In genomic region chr1:46506470-46507219, GRCh38 we compare ENCODE assay signal across 29 cellular contexts. TPM values are rescaled to one million over a fixed set of nuclear protein-coding genes. Genes with fewer than 3 reads are reported as not detected.
"Had no signal": no experiment of that assay in that cellular context is flagged by ENCODE, and none has a peak within 500 bp of the region (broad histone marks: within the 10 kb centered on the region; RNA-seq: fewer than 3 reads in every experiment).

No MANE protein-coding gene starts in this region.

- H3K36me3 ChIP-seq: cardiac muscle cell, left ventricle myocardium inferior, prostate gland, right atrium auricular region, tibial artery had no signal

- H3K27ac ChIP-seq: cardiac muscle cell, left ventricle myocardium inferior, prostate gland, right atrium auricular region, tibial artery had no signal

- H3K9me3 Mint-ChIP-seq: activated CD4-positive, alpha-beta memory T cell treated with anti-CD3 and anti-CD28 coated beads for 36 hours; activated naive CD4-positive, alpha-beta T cell treated with anti-CD3 and anti-CD28 coated beads, Interleukin-2, amount 50 U/mL, for 24 hours; activated T-cell treated with anti-CD3 and anti-CD28 coated beads, Interleukin-2, amount 50 U/mL, for 4 hours; effector memory CD8-positive, alpha-beta T cell; WTC11 had no signal

- ATAC-seq: activated T-cell treated with anti-CD3 and anti-CD28 coated beads, Interleukin-2, amount 50 U/mL, for 4 hours; effector memory CD8-positive, alpha-beta T cell; stimulated activated naive CD8-positive, alpha-beta T cell treated with anti-CD3 and anti-CD28 coated beads, Interleukin-15, Interleukin-2, amounts not matched to agents 100 U/mL and 50 U/mL, for 24 hours; WTC11 had no signal

- DNase-seq: activated CD4-positive, alpha-beta memory T cell treated with anti-CD3 and anti-CD28 coated beads for 36 hours; activated CD4-positive, alpha-beta T cell treated with anti-CD3 and anti-CD28 coated beads for 4 hours; activated effector memory CD4-positive, alpha-beta T cell treated with anti-CD3 and anti-CD28 coated beads, Interleukin-2, amount 50 U/mL, for 16 hours; activated T-cell treated with anti-CD3 and anti-CD28 coated beads, Interleukin-2, amount 50 U/mL, for 4 hours; effector memory CD8-positive, alpha-beta T cell; kidney glomerular epithelial cell; left ventricle myocardium inferior; stimulated activated CD4-positive, alpha-beta T cell treated with anti-CD3 and anti-CD28 coated beads, Interleukin-2, amount 100 ng/mL, for 24 hours; stimulated activated naive CD8-positive, alpha-beta T cell treated with anti-CD3 and anti-CD28 coated beads, Interleukin-15, Interleukin-2, amounts not matched to agents 100 U/mL and 50 U/mL, for 24 hours; substantia nigra; SW 1271; tibial artery had no signal

- FAIRE-seq: astrocyte, frontal cortex, TTC549 had no signal

- H3K4me3 ChIP-seq: cardiac muscle cell, left ventricle myocardium inferior, prostate gland, right atrium auricular region, tibial artery had no signal

- H3K27me3 ChIP-seq: right atrium auricular region had no signal

- H3K4me1 ChIP-seq: left ventricle myocardium inferior, prostate gland, right atrium auricular region, tibial artery had no signal

- H3K27ac Mint-ChIP-seq: activated CD4-positive, alpha-beta memory T cell treated with anti-CD3 and anti-CD28 coated beads for 36 hours; activated naive CD4-positive, alpha-beta T cell treated with anti-CD3 and anti-CD28 coated beads, Interleukin-2, amount 50 U/mL, for 24 hours; effector memory CD8-positive, alpha-beta T cell; WTC11 had no signal

- H3K4me1 Mint-ChIP-seq: activated naive CD4-positive, alpha-beta T cell treated with anti-CD3 and anti-CD28 coated beads, Interleukin-2, amount 50 U/mL, for 24 hours had no signal

- H3K36me3 Mint-ChIP-seq: activated CD4-positive, alpha-beta memory T cell treated with anti-CD3 and anti-CD28 coated beads for 36 hours; activated naive CD4-positive, alpha-beta T cell treated with anti-CD3 and anti-CD28 coated beads, Interleukin-2, amount 50 U/mL, for 24 hours; WTC11 had no signal

- H3K9me3 ChIP-seq: left ventricle myocardium inferior, prostate gland, right atrium auricular region, tibial artery had no signal

- H3K4me3 Mint-ChIP-seq: activated CD4-positive, alpha-beta memory T cell treated with anti-CD3 and anti-CD28 coated beads for 36 hours; activated naive CD4-positive, alpha-beta T cell treated with anti-CD3 and anti-CD28 coated beads, Interleukin-2, amount 50 U/mL, for 24 hours; activated T-cell treated with anti-CD3 and anti-CD28 coated beads, Interleukin-2, amount 50 U/mL, for 4 hours; effector memory CD8-positive, alpha-beta T cell; WTC11 had no signal

RNA-seq across cellular contexts. Expression of gene DMBX1, which starts 17.0 kb away (rescaled TPM):
- total RNA-seq: activated T-cell treated with anti-CD3 and anti-CD28 coated beads, Interleukin-2, amount 50 U/mL, for 4 hours; cardiac muscle cell; dermis microvascular lymphatic vessel endothelial cell; fibroblast of lung; frontal cortex; left ventricle myocardium inferior; myocyte; osteocyte; prostate gland; right atrium auricular region; skeletal muscle tissue; urinary bladder had no signal
- polyA plus RNA-seq: cardiac muscle cell, fibroblast of lung, urinary bladder had no signal

RNA-seq across cellular contexts. Expression of gene KNCN, which starts 44.8 kb away (rescaled TPM):
- total RNA-seq: activated CD4-positive, alpha-beta memory T cell treated with anti-CD3 and anti-CD28 coated beads for 36 hours; activated T-cell treated with anti-CD3 and anti-CD28 coated beads, Interleukin-2, amount 50 U/mL, for 4 hours; astrocyte; cardiac muscle cell; dermis microvascular lymphatic vessel endothelial cell; fibroblast of lung; left ventricle myocardium inferior; myocyte; osteocyte; prostate gland; right atrium auricular region; skeletal muscle tissue; T-helper 2 cell treated with Interferon-gamma antibody and Interleukin-4, amounts not matched to agents 100 ng/mL and 5 ng/mL, for 36 hours; urinary bladder; WTC11 had no signal
- polyA plus RNA-seq: adipose tissue, cardiac muscle cell, fibroblast of lung, neural cell, urinary bladder had no signal
